Comparison of ENCODE assay signal across 16 cellular contexts in genomic region chr14:30977752-30978151, GRCh38.
"Had no signal": no experiment of that assay in that cellular context is flagged by ENCODE, and none has a peak within 500 bp of the region (broad histone marks: within the 10 kb centered on the region; RNA-seq: fewer than 3 reads in every experiment).

No MANE protein-coding gene starts in this region.

- ATAC-seq: left ventricle myocardium superior; lower lobe of right lung; right cardiac atrium; stimulated activated naive B cell treated with anti-CD40 and anti-IgM and Interleukin-4, amounts not matched to agents 10 μg/mL and 1 μg/mL and 100 μg/mL, for 72 hours had no signal

- DNase-seq: dorsolateral prefrontal cortex; effector CD4-positive, alpha-beta T cell; left ventricle myocardium superior; lower lobe of right lung; nephron progenitor cell; nucleus accumbens; right cardiac atrium; sigmoid colon; spleen; stimulated activated CD4-positive, alpha-beta T cell treated with anti-CD3 and anti-CD28 coated beads, Interleukin-4, amount 100 ng/mL, for 4 hours; stimulated activated naive B cell treated with anti-CD40 and anti-IgM and Interleukin-4, amounts not matched to agents 10 μg/mL and 1 μg/mL and 100 μg/mL, for 72 hours; upper lobe of left lung had no signal

- H3K9me3 Mint-ChIP-seq: stimulated activated naive CD8-positive, alpha-beta T cell treated with anti-CD3 and anti-CD28 coated beads, Interleukin-15, Interleukin-2, amounts not matched to agents 100 ng/mL and 50 ng/mL, for 24 hours had no signal

- H3K36me3 ChIP-seq: lower lobe of right lung, prostate gland, sigmoid colon, spleen, thoracic aorta, tibial nerve, upper lobe of left lung had no signal

- H3K27ac Mint-ChIP-seq: stimulated activated naive CD8-positive, alpha-beta T cell treated with anti-CD3 and anti-CD28 coated beads, Interleukin-15, Interleukin-2, amounts not matched to agents 100 ng/mL and 50 ng/mL, for 24 hours had no signal

- H3K4me1 ChIP-seq: prostate gland had no signal

- H3K27me3 ChIP-seq: dorsolateral prefrontal cortex, sigmoid colon, spleen, tibial nerve, upper lobe of left lung had no signal

- H3K9me3 ChIP-seq: lower lobe of right lung, prostate gland, sigmoid colon, spleen, thoracic aorta, tibial nerve, upper lobe of left lung had no signal

- H3K27me3 Mint-ChIP-seq: stimulated activated naive B cell treated with anti-CD40 and anti-IgM and Interleukin-4, amounts not matched to agents 10 μg/mL and 1 μg/mL and 100 μg/mL, for 72 hours; stimulated activated naive CD8-positive, alpha-beta T cell treated with anti-CD3 and anti-CD28 coated beads, Interleukin-15, Interleukin-2, amounts not matched to agents 100 ng/mL and 50 ng/mL, for 24 hours had no signal

- H3K4me1 Mint-ChIP-seq: nephron progenitor cell had no signal

- H3K27ac ChIP-seq: lower lobe of right lung, prostate gland, sigmoid colon, spleen, thoracic aorta, tibial nerve, upper lobe of left lung had no signal

- H3K4me3 Mint-ChIP-seq: nephron progenitor cell; stimulated activated naive B cell treated with anti-CD40 and anti-IgM and Interleukin-4, amounts not matched to agents 10 μg/mL and 1 μg/mL and 100 μg/mL, for 72 hours; stimulated activated naive CD8-positive, alpha-beta T cell treated with anti-CD3 and anti-CD28 coated beads, Interleukin-15, Interleukin-2, amounts not matched to agents 100 ng/mL and 50 ng/mL, for 24 hours had no signal

- H3K4me3 ChIP-seq: dorsolateral prefrontal cortex, lower lobe of right lung, prostate gland, sigmoid colon, spleen, thoracic aorta, tibial nerve, upper lobe of left lung had no signal
